ENCODE assay signal across 30 cellular contexts in genomic region chr17:73612074-73612473, GRCh38. TPM values are rescaled to one million over a fixed set of nuclear protein-coding genes. Genes with fewer than 3 reads are reported as not detected.
A peak's percentile ranks its signal among the peaks of the same experiment; 100 is the strongest.
DNase-seq lines count a peak whose midpoint lies in the region; ATAC-seq and TF ChIP-seq lines count a peak whose summit lies in the region.
"Had no signal": no experiment of that assay in that cellular context is flagged by ENCODE, and none has a peak within 500 bp of the region (broad histone marks: within the 10 kb centered on the region; RNA-seq: fewer than 3 reads in every experiment).

No MANE protein-coding gene starts in this region.

- no peaks in the 10 kb centered on the region for H3K9me3 ChIP-seq in DOHH2 (ENCODE audit: control insufficient read depth, insufficient read depth, low read length)
- H3K9me3 ChIP-seq in HUES64 (ENCODE audit: insufficient read depth, low read depth, low read length) = no peaks in the 10 kb centered on the region
- H3K9me3 ChIP-seq in endodermal cell (ENCODE audit: control insufficient read depth, low read length) = no peaks in the 10 kb centered on the region
- H3K9me3 ChIP-seq in neuronal stem cell (replicated peaks in 1 of 2; ENCODE audit: control insufficient read depth in 2 of 2, insufficient read depth in 1 of 2, low read depth in 1 of 2, low read length in 2 of 2) = peaks cover 0 to 2% of the 10 kb centered on the region in 2 donors
- H3K9me3 ChIP-seq: ascending aorta, gastrocnemius medialis, pancreas, upper lobe of right lung had no signal

- H3K36me3 Mint-ChIP-seq in endodermal cell (ENCODE audit: low read depth) = no peaks in the 10 kb centered on the region
- H3K36me3 Mint-ChIP-seq: CD4-positive, CD25-positive, alpha-beta regulatory T cell had no signal

- H3K4me1 Mint-ChIP-seq in endodermal cell = peaks cover 42% of the 10 kb centered on the region
- H3K4me1 Mint-ChIP-seq: activated CD4-positive, alpha-beta T cell treated with anti-CD3 and anti-CD28 coated beads for 36 hours; CD4-positive, CD25-positive, alpha-beta regulatory T cell had no signal

- H2BK5ac ChIP-seq in neuronal stem cell (ENCODE audit: low read length) = peak overlapping the region; percentile 98

- peak overlapping the region; percentile 20; the same call in 1 of the 2 replicates for H3K4me2 ChIP-seq in DOHH2 (ENCODE audit: low read length)
- peak overlapping the region; percentile 43 for H3K4me2 ChIP-seq in neuronal stem cell (ENCODE audit: insufficient read depth, low read length, poor library complexity, severe bottlenecking)

- H4K8ac ChIP-seq in neuronal stem cell (ENCODE audit: low read depth, low read length) = no peak overlapping the region

- no peaks in the 10 kb centered on the region for H4K20me1 ChIP-seq in DOHH2 (ENCODE audit: control insufficient read depth, insufficient read depth, low read depth, low read length)

- H2BK12ac ChIP-seq in neuronal stem cell (ENCODE audit: low read length) = peak overlapping the region; percentile 100

- H3K27me3 Mint-ChIP-seq in endodermal cell (ENCODE audit: insufficient read depth) = peaks cover 38% of the 10 kb centered on the region
- H3K27me3 Mint-ChIP-seq: activated CD4-positive, alpha-beta T cell treated with anti-CD3 and anti-CD28 coated beads for 36 hours; activated naive CD8-positive, alpha-beta T cell treated with anti-CD3 and anti-CD28 coated beads, Interleukin-2, amount 10 ng/mL, durations not matched to agents 7 days and 5 days; CD4-positive, CD25-positive, alpha-beta regulatory T cell; naive B cell had no signal

- no peaks in the 10 kb centered on the region for H3K9me3 Mint-ChIP-seq in endodermal cell
- H3K9me3 Mint-ChIP-seq: activated naive CD8-positive, alpha-beta T cell treated with anti-CD3 and anti-CD28 coated beads, Interleukin-2, amount 10 ng/mL, durations not matched to agents 7 days and 5 days; CD4-positive, CD25-positive, alpha-beta regulatory T cell; dendritic cell treated with granulocyte-macrophage colony-stimulating factor and Interleukin-4, amounts not matched to agents 40 ng/mL and 50 ng/mL, for 4 days had no signal

- H3K4me1 ChIP-seq in DOHH2 (ENCODE audit: control insufficient read depth, low read length) (peaks cover 10% of the 10 kb centered on the region), HUES64 (ENCODE audit: insufficient read depth, low read length) (peaks cover 34% of the 10 kb centered on the region), endodermal cell (ENCODE audit: control insufficient read depth, insufficient read depth, low read length) (peaks cover 3% of the 10 kb centered on the region), neuronal stem cell (ENCODE audit: control insufficient read depth in 2 of 2, insufficient read depth in 1 of 2, low read depth in 1 of 2, low read length in 2 of 2) (peaks cover 62 to 67% of the 10 kb centered on the region in 2 donors)
- H3K4me1 ChIP-seq: ascending aorta, gastrocnemius medialis, pancreas, upper lobe of right lung had no signal

- H3K18ac ChIP-seq in neuronal stem cell (ENCODE audit: low read length) = peak overlapping the region; percentile 99

- H3K4me3 Mint-ChIP-seq in endodermal cell = no peak overlapping the region
- H3K4me3 Mint-ChIP-seq: activated CD4-positive, alpha-beta T cell treated with anti-CD3 and anti-CD28 coated beads for 36 hours; activated naive CD8-positive, alpha-beta T cell treated with anti-CD3 and anti-CD28 coated beads, Interleukin-2, amount 10 ng/mL, durations not matched to agents 7 days and 5 days; CD4-positive, CD25-positive, alpha-beta regulatory T cell; dendritic cell treated with granulocyte-macrophage colony-stimulating factor and Interleukin-4, amounts not matched to agents 40 ng/mL and 50 ng/mL, for 4 days had no signal

- 77% methylated on average over 12 of the region's 13 CpGs for WGBS in HUES64
- 74 to 88% methylated on average over 8 to 13 of the region's 13 CpGs for WGBS in endodermal cell (ENCODE audit: insufficient coverage in 1 of 2, insufficient read length in 1 of 2), 2 experiments
- no CpG with 5 or more reads among the region's 13 CpGs for WGBS in neuronal stem cell (ENCODE audit: extremely low coverage in 2 of 2, insufficient read length in 2 of 2, insufficient replicate concordance in 1 of 2), 2 donors

- peaks cover 18% of the 10 kb centered on the region for H3K79me1 ChIP-seq in neuronal stem cell (ENCODE audit: low read depth, low read length)

- H2BK15ac ChIP-seq in neuronal stem cell (ENCODE audit: low read length) = peak overlapping the region; percentile 97

- H3F3A ChIP-seq in DOHH2 (ENCODE audit: control insufficient read depth, insufficient read depth) = no peaks in the 10 kb centered on the region

- peak overlapping the region; percentile 90 for H3K23ac ChIP-seq in neuronal stem cell (ENCODE audit: low read depth, low read length, poor library complexity)

- no peak overlapping the region for H2AFZ ChIP-seq in neuronal stem cell (ENCODE audit: low read length)
- H2AFZ ChIP-seq: GM23248, hepatocyte had no signal

- no peak overlapping the region for H3K9ac ChIP-seq in HUES64 (ENCODE audit: low read depth, low read length)
- H3K9ac ChIP-seq in endodermal cell (ENCODE audit: extremely low read depth, low read length, poor library complexity, severe bottlenecking) = no peak overlapping the region
- H3K9ac ChIP-seq in neuronal stem cell (ENCODE audit: low read depth, low read length, poor library complexity) = peak overlapping the region; percentile 79
- H3K9ac ChIP-seq: GM23248 had no signal

- no peak for ATAC-seq in HG03095 (IDR thresholded peaks at IDR 0.05; ENCODE audit: unreplicated experiment)
- ATAC-seq: activated CD4-positive, alpha-beta T cell treated with anti-CD3 and anti-CD28 coated beads for 36 hours; gastrocnemius medialis; GM12878; left lobe of liver; pancreas; upper lobe of right lung had no signal

- no peak overlapping the region for H3K27ac Mint-ChIP-seq in endodermal cell
- H3K27ac Mint-ChIP-seq: activated CD4-positive, alpha-beta T cell treated with anti-CD3 and anti-CD28 coated beads for 36 hours; activated naive CD8-positive, alpha-beta T cell treated with anti-CD3 and anti-CD28 coated beads, Interleukin-2, amount 10 ng/mL, durations not matched to agents 7 days and 5 days; CD4-positive, CD25-positive, alpha-beta regulatory T cell; dendritic cell treated with granulocyte-macrophage colony-stimulating factor and Interleukin-4, amounts not matched to agents 40 ng/mL and 50 ng/mL, for 4 days had no signal

- H3K9me2 ChIP-seq in DOHH2 (replicated peaks; ENCODE audit: control insufficient read depth, low read length) = no peaks in the 10 kb centered on the region

- H3K4me3 ChIP-seq in DOHH2 (ENCODE audit: low read length) (no peak overlapping the region), HUES64 (ENCODE audit: low read length) (no peak overlapping the region), endodermal cell (ENCODE audit: low read length) (no peak overlapping the region), neuronal stem cell (ENCODE audit: low read length in 2 of 2) (peak overlapping the region in 1 of 2 donors; percentile 43)
- H3K4me3 ChIP-seq: ascending aorta, gastrocnemius medialis, GM12878, GM23248, hepatocyte, pancreas, upper lobe of right lung had no signal

- H3K27ac ChIP-seq in DOHH2 (ENCODE audit: low read depth, low read length) (no peak overlapping the region), HUES64 (ENCODE audit: low read depth, low read length) (peak overlapping the region; percentile 68; the same call in 1 of the 2 replicates), endodermal cell (ENCODE audit: low read depth, low read length) (peak overlapping the region; percentile 50), neuronal stem cell (replicated peaks; ENCODE audit: low read length) (peak overlapping the region; percentile 100)
- H3K27ac ChIP-seq: ascending aorta, gastrocnemius medialis, GM23248, hepatocyte, pancreas, upper lobe of right lung had no signal

- H3K14ac ChIP-seq in neuronal stem cell (ENCODE audit: low read length) = peak overlapping the region; percentile 95

- H3K27me3 ChIP-seq in DOHH2 (ENCODE audit: control insufficient read depth, low read length) (peaks cover 7% of the 10 kb centered on the region), HUES64 (ENCODE audit: insufficient read depth, low read length) (no peaks in the 10 kb centered on the region), endodermal cell (ENCODE audit: control insufficient read depth, insufficient read depth, low read length, poor library complexity, severe bottlenecking) (peaks cover 12% of the 10 kb centered on the region), neuronal stem cell (ENCODE audit: control insufficient read depth in 3 of 3, insufficient read depth in 3 of 3, low read depth in 1 of 3, low read length in 3 of 3) (no peaks in the 10 kb centered on the region)
- H3K27me3 ChIP-seq: ascending aorta, hepatocyte, pancreas, upper lobe of right lung had no signal

- TF ChIP-seq CTCF in DOHH2 (IDR thresholded peaks at IDR 0.05; ENCODE audit: low read depth, low read length, poor library complexity, severe bottlenecking) (no peak), endodermal cell (conservative IDR thresholded peaks at IDR 0.05) (no peak)

- no peak for DNase-seq in endodermal cell
- DNase-seq in neuronal stem cell (ENCODE audit: low spot score) = no peak
- no peak for DNase-seq in stimulated activated naive CD4-positive, alpha-beta T cell treated with Interleukin-2 at 50 U/mL for 16 hours (lab: John Stamatoyannopoulos, UW)
- no peak for DNase-seq in mesenteric fat pad (ENCODE audit: low spot score)
- DNase-seq: activated CD4-positive, alpha-beta T cell treated with anti-CD3 and anti-CD28 coated beads for 36 hours; activated CD8-positive, alpha-beta memory T cell treated with anti-CD3 and anti-CD28 coated beads for 24 hours; activated gamma-delta T cell; activated naive CD8-positive, alpha-beta T cell treated with anti-CD3 and anti-CD28 coated beads, Interleukin-2, amount 10 ng/mL, durations not matched to agents 7 days and 5 days; CD4-positive, CD25-positive, alpha-beta regulatory T cell; central memory CD4-positive, alpha-beta T cell; gastrocnemius medialis; GM23248; IMR-90; mesenchymal stem cell; naive B cell; NCI-H187 treated with DMSO at 0.1 percent for 48 hours; NCI-H226; NCI-H69; OCI-M1; stimulated activated CD4-positive, alpha-beta T cell treated with anti-CD3 and anti-CD28 coated beads, Interleukin-2, amount 100 ng/mL, for 24 hours; upper lobe of right lung had no signal

- H3K4ac ChIP-seq in neuronal stem cell (ENCODE audit: low read length) = peak overlapping the region; percentile 96

- H4K91ac ChIP-seq in neuronal stem cell (ENCODE audit: low read depth, low read length, poor library complexity) = peak overlapping the region; percentile 4

- no peaks in the 10 kb centered on the region for H3K79me2 ChIP-seq in DOHH2 (ENCODE audit: control insufficient read depth, low read length)
- H3K79me2 ChIP-seq: hepatocyte had no signal

- H2BK120ac ChIP-seq in neuronal stem cell (ENCODE audit: low read depth, low read length) = peak overlapping the region; percentile 93

- no peaks in the 10 kb centered on the region for H3K36me3 ChIP-seq in DOHH2 (ENCODE audit: control insufficient read depth, low read length)
- H3K36me3 ChIP-seq in HUES64 (ENCODE audit: insufficient read depth, low read length) = no peaks in the 10 kb centered on the region
- H3K36me3 ChIP-seq in endodermal cell (ENCODE audit: control insufficient read depth, insufficient read depth, low read length) = no peaks in the 10 kb centered on the region
- H3K36me3 ChIP-seq in neuronal stem cell (replicated peaks in 1 of 2; ENCODE audit: control insufficient read depth in 2 of 2, insufficient read depth in 2 of 2, low read length in 2 of 2) = peaks cover 0 to 8% of the 10 kb centered on the region in 2 donors
- H3K36me3 ChIP-seq: ascending aorta, gastrocnemius medialis, pancreas, upper lobe of right lung had no signal

- H2AK5ac ChIP-seq in neuronal stem cell (ENCODE audit: low read depth, low read length) = peak overlapping the region; percentile 100

RNA-seq across cellular contexts. Expression of gene SDK2, which starts 32.2 kb away (rescaled TPM):
- 8.2 TPM for polyA plus RNA-seq in HUES64 (2013, experiment 1 of 2)
- polyA plus RNA-seq in HUES64 (2013, experiment 2 of 2) = 14.3 TPM
- total RNA-seq in endodermal cell = 1 to 10 TPM; 5.9 to 7.0 TPM
- 44.6 TPM for polyA plus RNA-seq in endodermal cell (2013, experiment 1 of 2)
- polyA plus RNA-seq in endodermal cell (2013, experiment 2 of 2) = 44.2 TPM
- polyA plus RNA-seq in neuronal stem cell (2013, experiment 1 of 2) = 31.6 TPM
- polyA plus RNA-seq in neuronal stem cell (2013, experiment 2 of 2) = 34.6 TPM
- 0.84 TPM for total RNA-seq in mesenteric fat pad
